ENCODE assay signal across 10 cellular contexts in genomic region chr9:2336055-2336454, GRCh38.
DNase-seq lines count a peak whose midpoint lies in the region; ATAC-seq and TF ChIP-seq lines count a peak whose summit lies in the region.
"Had no signal": no experiment of that assay in that cellular context is flagged by ENCODE, and none has a peak within 500 bp of the region (broad histone marks: within the 10 kb centered on the region; RNA-seq: fewer than 3 reads in every experiment).

No MANE protein-coding gene starts in this region.

- ATAC-seq in lower lobe of right lung, result no peak

- intact Hi-C loops in lower lobe of right lung (cut with DNase I), result no loop called here

- no peak for TF ChIP-seq EP300 in suprapubic skin (IDR thresholded peaks at IDR 0.05)

- H3K27me3 ChIP-seq in lower lobe of right lung (ENCODE audit: low read depth) (no peaks in the 10 kb centered on the region), suprapubic skin (no peaks in the 10 kb centered on the region)
- H3K27me3 ChIP-seq: breast epithelium, SJSA1 had no signal

- TF ChIP-seq POLR2A in suprapubic skin (IDR thresholded peaks at IDR 0.05), result no peak

- no peak overlapping the region for H3K4me3 ChIP-seq in Jurkat, Clone E6-1 (ENCODE audit: low read length)
- H3K4me3 ChIP-seq in astrocyte of the spinal cord (ENCODE audit: low read depth, low read length) (no peak overlapping the region), lower lobe of right lung (no peak overlapping the region), suprapubic skin (no peak overlapping the region)
- H3K4me3 ChIP-seq: breast epithelium, SJSA1 had no signal

- no peaks in the 10 kb centered on the region for H3K4me1 ChIP-seq in lower lobe of right lung
- H3K4me1 ChIP-seq in suprapubic skin, result no peaks in the 10 kb centered on the region
- H3K4me1 ChIP-seq: breast epithelium, SJSA1 had no signal

- H3K9me3 ChIP-seq in lower lobe of right lung (no peaks in the 10 kb centered on the region), suprapubic skin (no peaks in the 10 kb centered on the region)
- H3K9me3 ChIP-seq: breast epithelium, SJSA1 had no signal

- H3K36me3 ChIP-seq in lower lobe of right lung (no peaks in the 10 kb centered on the region), suprapubic skin (no peaks in the 10 kb centered on the region)
- H3K36me3 ChIP-seq: breast epithelium, SJSA1 had no signal

- no peak for TF ChIP-seq CTCF in astrocyte of the spinal cord (IDR thresholded peaks at IDR 0.05; ENCODE audit: low read depth, low read length)
- TF ChIP-seq CTCF in lower lobe of right lung (IDR thresholded peaks at IDR 0.05), result peak; percentile 9
- no peak for TF ChIP-seq CTCF in suprapubic skin (IDR thresholded peaks at IDR 0.05)

- WGBS in suprapubic skin, result 72% methylated on average over 4 of the region's 4 CpGs

- H3K27ac ChIP-seq in lower lobe of right lung (no peak overlapping the region), suprapubic skin (no peak overlapping the region)
- H3K27ac ChIP-seq: SJSA1 had no signal

- in situ Hi-C loops in astrocyte of the spinal cord (cut with HindIII; ENCODE audit: low sequenced_read_pairs), result no loop called here

- DNase-seq in Daoy (ENCODE audit: low read depth) (peak; percentile 41), astrocyte of the spinal cord (ENCODE audit: low read depth, low spot score) (peak; percentile 13), lower lobe of right lung (no peak), suprapubic skin (ENCODE audit: low spot score in 2 of 2) (no peak), NCI-H345 treated with DMSO at 0.1 percent for 48 hours (lab: John Stamatoyannopoulos, UW; ENCODE audit: unreplicated experiment) (no peak)
- peak; percentile 9 for DNase-seq in Jurkat, Clone E6-1 (ENCODE audit: low read depth, low spot score)
- no peak for DNase-seq in stimulated activated CD4-positive, alpha-beta T cell treated with anti-CD3 and anti-CD28 coated beads, Interleukin-12 subunit alpha, Interleukin-12 subunit beta, amount 100 ng/mL, for 4 hours
- no peak for DNase-seq in activated CD4-positive, alpha-beta T cell treated with anti-CD3 and anti-CD28 coated beads, Interleukin-2, amount 50 U/mL, for 48 hours

Comparison
In these comparisons a context has a peak if more than half of its experiments do, and no peak if none do; other contexts are left out.
1. DNase-seq: peak in Daoy (single experiment), Jurkat, Clone E6-1 (single experiment) and astrocyte of the spinal cord (single experiment); none in lower lobe of right lung (single experiment), stimulated activated CD4-positive, alpha-beta T cell treated with anti-CD3 and anti-CD28 coated beads, Interleukin-12 subunit alpha, Interleukin-12 subunit beta, amount 100 ng/mL, for 4 hours (single experiment), suprapubic skin (0 of 2), activated CD4-positive, alpha-beta T cell treated with anti-CD3 and anti-CD28 coated beads, Interleukin-2, amount 50 U/mL, for 48 hours (0 of 2) and NCI-H345 treated with DMSO at 0.1 percent for 48 hours (single experiment).